Comparison of ENCODE assay signal across 9 cellular contexts in genomic region chr6:119076966-119077642, GRCh38. TPM values are rescaled to one million over a fixed set of nuclear protein-coding genes. Genes with fewer than 3 reads are reported as not detected.
DNase-seq lines count a peak whose midpoint lies in the region; ATAC-seq and TF ChIP-seq lines count a peak whose summit lies in the region.
"Had no signal": no experiment of that assay in that cellular context is flagged by ENCODE, and none has a peak within 500 bp of the region (broad histone marks: within the 10 kb centered on the region; RNA-seq: fewer than 3 reads in every experiment).

No MANE protein-coding gene starts in this region.

- peaks cover 1% of the 10 kb centered on the region for H3K36me3 Mint-ChIP-seq in activated naive CD8-positive, alpha-beta T cell

- H3K36me3 ChIP-seq in right lobe of liver = no peaks in the 10 kb centered on the region
- no peaks in the 10 kb centered on the region for H3K36me3 ChIP-seq in suprapubic skin

- WGBS in right lobe of liver (ENCODE audit: insufficient coverage, low coverage, low lambda C conversion rate, missing lambda C conversion rate) = 42% methylated on average over 6 of the region's 6 CpGs
- whole genome bisulfite sequencing in suprapubic skin = 39% methylated on average over 6 of the region's 6 CpGs

- no peak for TF ChIP-seq EP300 in suprapubic skin (IDR thresholded peaks at IDR 0.05)

- H3K9me3 ChIP-seq in right lobe of liver = no peaks in the 10 kb centered on the region
- H3K9me3 ChIP-seq in suprapubic skin = no peaks in the 10 kb centered on the region

- peak overlapping the region; percentile 79 for H3K4me3 Mint-ChIP-seq in activated naive CD8-positive, alpha-beta T cell

- no peaks in the 10 kb centered on the region for H3K9me3 Mint-ChIP-seq in activated naive CD8-positive, alpha-beta T cell (ENCODE audit: low read depth)

- no peak for DNase-seq in activated CD4-positive, CD25-positive, alpha-beta regulatory T cell (lab: John Stamatoyannopoulos, UW)
- DNase-seq in right lobe of liver (no peak), suprapubic skin (ENCODE audit: low spot score in 2 of 2) (no peak), NCI-H1694 (lab: John Stamatoyannopoulos, UW) (no peak)
- DNase-seq in activated CD8-positive, alpha-beta memory T cell treated with anti-CD3 and anti-CD28 coated beads, Interleukin-2, amount 50 U/mL, for 4 hours = no peak

- intact Hi-C loops in right lobe of liver (cut with DNase I) = no loop called here

- H3K4me1 Mint-ChIP-seq in activated naive CD8-positive, alpha-beta T cell (ENCODE audit: low read depth) = peaks cover 47% of the 10 kb centered on the region

- no peaks in the 10 kb centered on the region for H3K27me3 Mint-ChIP-seq in activated naive CD8-positive, alpha-beta T cell

- ATAC-seq in activated CD4-positive, CD25-positive, alpha-beta regulatory T cell treated with anti-CD3 and anti-CD28 coated beads, Interleukin-2, amount 50 U/mL, for 24 hours = peak; percentile 1 to 2
- ATAC-seq in right lobe of liver (peak in 2 of 4 donors; percentile 2 to 14), GM18858 (IDR thresholded peaks at IDR 0.05; ENCODE audit: unreplicated experiment) (no peak)

- peak overlapping the region in 1 of 3 donors; percentile 70 for H3K27ac ChIP-seq in right lobe of liver
- H3K27ac ChIP-seq in suprapubic skin = no peak overlapping the region
- H3K27ac ChIP-seq: HL-60 had no signal

- no peaks in the 10 kb centered on the region for H3K27me3 ChIP-seq in right lobe of liver
- no peaks in the 10 kb centered on the region for H3K27me3 ChIP-seq in suprapubic skin

- TF ChIP-seq CTCF in right lobe of liver (IDR thresholded peaks at IDR 0.05) = no peak
- no peak for TF ChIP-seq CTCF in suprapubic skin (IDR thresholded peaks at IDR 0.05)

- peak overlapping the region in 2 of 3 donors; percentile 70 to 76 for H3K4me3 ChIP-seq in right lobe of liver
- peak overlapping the region; percentile 71 for H3K4me3 ChIP-seq in suprapubic skin

- no peak for TF ChIP-seq POLR2A in right lobe of liver (IDR thresholded peaks at IDR 0.05)
- no peak for TF ChIP-seq POLR2A in suprapubic skin (IDR thresholded peaks at IDR 0.05)

- H3K27ac Mint-ChIP-seq in activated naive CD8-positive, alpha-beta T cell = peak overlapping the region; percentile 81

- H3K4me1 ChIP-seq in right lobe of liver (no peaks in the 10 kb centered on the region), suprapubic skin (peaks cover 22% of the 10 kb centered on the region)

RNA-seq across cellular contexts. Expression of gene FAM184A, which starts 1.4 kb away (rescaled TPM):
- total RNA-seq in right lobe of liver (1 to 10 TPM; 2.5 to 5.0 (median 3.2) TPM), suprapubic skin (1 to 10 TPM in 3 of 4 donors, under 1 TPM in 1; 0.19 to 6.8 (median 1.8) TPM)
